In genomic region chr14:24310387-24310665, GRCh38 we compare ENCODE assay signal across 9 cellular contexts. TPM values are rescaled to one million over a fixed set of nuclear protein-coding genes. Genes with fewer than 3 reads are reported as not detected.
DNase-seq lines count a peak whose midpoint lies in the region; ATAC-seq, FAIRE-seq and TF ChIP-seq lines count a peak whose summit lies in the region.
"Had no signal": no experiment of that assay in that cellular context is flagged by ENCODE, and none has a peak within 500 bp of the region (broad histone marks: within the 10 kb centered on the region; RNA-seq: fewer than 3 reads in every experiment).

No MANE protein-coding gene starts in this region.

- no peak for TF ChIP-seq CTCF in glutamatergic neuron (IDR thresholded peaks at IDR 0.05; ENCODE audit: partially characterized antibody, unreplicated experiment)
- TF ChIP-seq CTCF in omental fat pad (IDR thresholded peaks at IDR 0.05): no peak

- H3K27ac ChIP-seq in GM23248 (no peak overlapping the region), small intestine (ENCODE audit: low read depth in 1 of 2, low read length in 1 of 2) (peak overlapping the region; percentile 74 to 83)

- H3F3A ChIP-seq in GM23248 (ENCODE audit: insufficient read depth): peaks cover 8% of the 10 kb centered on the region; the same call in 1 of the 2 replicates

- POLR2A ChIA-PET in activated CD4-positive, alpha-beta memory T cell treated with anti-CD3 and anti-CD28 coated beads for 36 hours (lab: Charles Lee): interaction anchor here (0.6 to 4.6 kb wide), 8 partner anchors 10 to 230 kb away, joined by 3 to 17 read pairs (median 3); partner anchors contain the start of genes DHRS1, NOP9, PSME2 and RABGGTA

- H3K79me2 ChIP-seq in GM23248 (ENCODE audit: insufficient read depth): no peaks in the 10 kb centered on the region

- H3K27me3 ChIP-seq in GM23248 (replicated peaks; ENCODE audit: insufficient read depth): no peaks in the 10 kb centered on the region
- no peaks in the 10 kb centered on the region for H3K27me3 ChIP-seq in small intestine (ENCODE audit: control insufficient read depth in 2 of 2, insufficient read depth in 2 of 2, low read length in 2 of 2)

- WGBS in GM23248 (ENCODE audit: low coverage in 1 of 2, low lambda C conversion rate in 2 of 2, missing lambda C conversion rate in 2 of 2), 2 experiments: 21 to 23% methylated on average over 3 to 4 of the region's 4 CpGs
- WGBS in small intestine, 3 donors: 11 to 21% (median 12%) methylated on average over 4 of the region's 4 CpGs

- H3K4me1 Mint-ChIP-seq in activated CD4-positive, alpha-beta memory T cell treated with anti-CD3 and anti-CD28 coated beads for 36 hours (ENCODE audit: low read depth): peaks cover 64% of the 10 kb centered on the region
- peaks cover 2% of the 10 kb centered on the region for H3K4me1 Mint-ChIP-seq in glutamatergic neuron (ENCODE audit: low read depth, unreplicated experiment)

- H3K9me3 ChIP-seq in GM23248 (ENCODE audit: low read depth): no peaks in the 10 kb centered on the region
- no peaks in the 10 kb centered on the region for H3K9me3 ChIP-seq in small intestine (ENCODE audit: control insufficient read depth, low read depth)

- H3K4me2 ChIP-seq in GM23248 (ENCODE audit: unreplicated experiment): peak overlapping the region; percentile 27

- CTCF ChIA-PET in activated CD4-positive, alpha-beta memory T cell treated with anti-CD3 and anti-CD28 coated beads for 36 hours (lab: Charles Lee): interaction anchor here (0.8 to 9.9 kb wide), 20 partner anchors 11 to 252 kb away, joined by 3 to 235 read pairs (median 6); partner anchors contain the start of genes ADCY4, CBLN3, CHMP4A and DHRS1

- peaks cover 15% of the 10 kb centered on the region for H3K4me1 ChIP-seq in GM23248 (ENCODE audit: insufficient read depth)
- peaks cover 9 to 19% of the 10 kb centered on the region in 2 donors for H3K4me1 ChIP-seq in small intestine (ENCODE audit: control insufficient read depth in 2 of 2, insufficient read depth in 1 of 2, low read depth in 1 of 2, low read length in 1 of 2)

- intact Hi-C loops in activated CD4-positive, alpha-beta memory T cell treated with anti-CD3 and anti-CD28 coated beads for 36 hours (cut with micrococcal nuclease): loop anchor here (1.0 to 5.0 kb wide), 4 partner anchors 22 to 258 kb away; partner anchors contain the start of genes CARMIL3 and TINF2

- peak overlapping the region; percentile 72 for H3K27ac Mint-ChIP-seq in activated CD4-positive, alpha-beta memory T cell treated with anti-CD3 and anti-CD28 coated beads for 36 hours
- peak overlapping the region; percentile 48 for H3K27ac Mint-ChIP-seq in glutamatergic neuron (ENCODE audit: unreplicated experiment)

- H3K9me3 Mint-ChIP-seq in activated CD4-positive, alpha-beta memory T cell treated with anti-CD3 and anti-CD28 coated beads for 36 hours: no peaks in the 10 kb centered on the region
- H3K9me3 Mint-ChIP-seq in glutamatergic neuron (ENCODE audit: unreplicated experiment): peaks cover 4% of the 10 kb centered on the region

- H3K27me3 Mint-ChIP-seq in activated CD4-positive, alpha-beta memory T cell treated with anti-CD3 and anti-CD28 coated beads for 36 hours: no peaks in the 10 kb centered on the region
- peaks cover 16% of the 10 kb centered on the region for H3K27me3 Mint-ChIP-seq in glutamatergic neuron (ENCODE audit: unreplicated experiment)

- ATAC-seq in HG02623 (IDR thresholded peaks at IDR 0.05; ENCODE audit: unreplicated experiment): no peak
- ATAC-seq in HG03342 (IDR thresholded peaks at IDR 0.05; ENCODE audit: unreplicated experiment): no peak
- ATAC-seq in omental fat pad (ENCODE audit: low FRiP score): no peak

- peak overlapping the region; percentile 52; the same call in 1 of the 2 replicates for H3K9ac ChIP-seq in GM23248

- FAIRE-seq in small intestine (lab: Jason Lieb, UNC): no peak

- peak overlapping the region; percentile 79 for H3K4me3 Mint-ChIP-seq in activated CD4-positive, alpha-beta memory T cell treated with anti-CD3 and anti-CD28 coated beads for 36 hours
- H3K4me3 Mint-ChIP-seq in glutamatergic neuron (ENCODE audit: unreplicated experiment): peak overlapping the region; percentile 73

- in situ Hi-C loops in GM23248 (cut with MboI): no loop called here

- no peaks in the 10 kb centered on the region for H3K9me2 ChIP-seq in GM23248 (ENCODE audit: insufficient read depth)

- H4K20me1 ChIP-seq in GM23248 (ENCODE audit: insufficient read depth): no peaks in the 10 kb centered on the region

- H3K36me3 ChIP-seq in GM23248 (ENCODE audit: low read depth) (no peaks in the 10 kb centered on the region), small intestine (ENCODE audit: control insufficient read depth in 2 of 2, insufficient read depth in 2 of 2, low read length in 2 of 2) (peaks cover 11 to 14% of the 10 kb centered on the region in 2 donors)

- H3K36me3 Mint-ChIP-seq in activated CD4-positive, alpha-beta memory T cell treated with anti-CD3 and anti-CD28 coated beads for 36 hours: peaks cover 31% of the 10 kb centered on the region
- H3K36me3 Mint-ChIP-seq in glutamatergic neuron (ENCODE audit: unreplicated experiment): no peaks in the 10 kb centered on the region

- H3K4me3 ChIP-seq in GM23248 (peak overlapping the region; percentile 59; the same call in 1 of the 2 replicates), small intestine (ENCODE audit: low read depth in 1 of 2, low read length in 2 of 2) (peak overlapping the region in 1 of 2 donors; percentile 54)

- DNase-seq in GM23248: no peak
- DNase-seq in activated CD4-positive, alpha-beta memory T cell treated with anti-CD3 and anti-CD28 coated beads for 36 hours: no peak
- no peak for DNase-seq in glutamatergic neuron
- peak; percentile 75 for DNase-seq in small intestine
- no peak for DNase-seq in NCI-H128 (lab: John Stamatoyannopoulos, UW; ENCODE audit: unreplicated experiment)
- DNase-seq in omental fat pad (ENCODE audit: low spot score): no peak

- no peak overlapping the region for H2AFZ ChIP-seq in GM23248

RNA-seq across cellular contexts. Expression of gene LTB4R2, which starts 0.4 kb away (rescaled TPM):
- 3.5 and 6.8 TPM in 2 replicates for total RNA-seq in GM23248 (2014; rRNA removed; shearing (Covaris generic))
- 0.30 and 0.45 TPM in 2 replicates for polyA plus RNA-seq in GM23248 (2016; fragmentation: Nextera tagmentation; extraction: Ambion mirVana)
- total RNA-seq in activated CD4-positive, alpha-beta memory T cell treated with anti-CD3 and anti-CD28 coated beads for 36 hours: 1 to 10 TPM; 9.4 to 9.6 TPM
- total RNA-seq in glutamatergic neuron (ENCODE audit: unreplicated experiment): 8.9 TPM
- 1 to 10 TPM in 2 of 3 donors, under 1 TPM in 1; 0.89 to 2.7 (median 1.9) TPM for polyA plus RNA-seq in small intestine
- total RNA-seq in omental fat pad: 1 to 10 TPM; 4.7 to 9.0 (median 7.9) TPM

RNA-seq across cellular contexts. Expression of gene LTB4R, which starts 1.0 kb away (rescaled TPM):
- 1.4 and 2.4 TPM in 2 replicates for total RNA-seq in GM23248 (2014; rRNA removed; shearing (Covaris generic))
- polyA plus RNA-seq in GM23248 (2016; fragmentation: Nextera tagmentation; extraction: Ambion mirVana): 0.41 and 1.1 TPM in 2 replicates
- 10 to 100 TPM; 15.4 to 16.7 TPM for total RNA-seq in activated CD4-positive, alpha-beta memory T cell treated with anti-CD3 and anti-CD28 coated beads for 36 hours
- 7.1 TPM for total RNA-seq in glutamatergic neuron (ENCODE audit: unreplicated experiment)
- 10 to 100 TPM in 2 of 3 donors, 1 to 10 TPM in 1; 9.8 to 37.0 (median 21.9) TPM for polyA plus RNA-seq in small intestine
- total RNA-seq in omental fat pad: 10 to 100 TPM in 3 of 4 donors, 1 to 10 TPM in 1; 5.0 to 16.7 (median 12.6) TPM

RNA-seq across cellular contexts. Expression of gene CIDEB, which starts 2.5 kb away (rescaled TPM):
- 0.51 and 2.1 TPM in 2 replicates for total RNA-seq in GM23248 (2014; rRNA removed; shearing (Covaris generic))
- polyA plus RNA-seq in GM23248 (2016; fragmentation: Nextera tagmentation; extraction: Ambion mirVana) (1.2 TPM in 2 replicates), small intestine (100 to 1,000 TPM in 2 of 3 donors, 10 to 100 TPM in 1; 31.2 to 273 (median 195) TPM)
- 10 to 100 TPM; 22.6 to 25.8 TPM for total RNA-seq in activated CD4-positive, alpha-beta memory T cell treated with anti-CD3 and anti-CD28 coated beads for 36 hours
- total RNA-seq in glutamatergic neuron (ENCODE audit: unreplicated experiment) (1.8 TPM), omental fat pad (10 to 100 TPM in 3 of 4 donors, 1 to 10 TPM in 1; 9.1 to 23.8 (median 14.3) TPM)
- polyA plus RNA-seq: neural cell had no signal

RNA-seq across cellular contexts. Expression of gene NOP9, which starts 10.7 kb away (rescaled TPM):
- 19.3 and 23.7 TPM in 2 replicates for total RNA-seq in GM23248 (2014; rRNA removed; shearing (Covaris generic))
- polyA plus RNA-seq in GM23248 (2016; fragmentation: Nextera tagmentation; extraction: Ambion mirVana) (2.5 and 2.6 TPM in 2 replicates), small intestine (10 to 100 TPM in 2 of 3 donors, 1 to 10 TPM in 1; 9.7 to 22.5 (median 14.3) TPM)
- 10 to 100 TPM; 30.7 to 30.9 TPM for total RNA-seq in activated CD4-positive, alpha-beta memory T cell treated with anti-CD3 and anti-CD28 coated beads for 36 hours
- total RNA-seq in glutamatergic neuron (ENCODE audit: unreplicated experiment) (29.2 TPM), omental fat pad (10 to 100 TPM; 13.9 to 22.2 (median 17.8) TPM)

RNA-seq across cellular contexts. Expression of gene DHRS1, which starts 10.7 kb away (rescaled TPM):
- total RNA-seq in GM23248 (2014; rRNA removed; shearing (Covaris generic)): 12.8 and 32.1 TPM in 2 replicates
- polyA plus RNA-seq in GM23248 (2016; fragmentation: Nextera tagmentation; extraction: Ambion mirVana) (31.0 and 34.7 TPM in 2 replicates), small intestine (10 to 100 TPM; 45.2 to 95.7 (median 68.6) TPM)
- total RNA-seq in activated CD4-positive, alpha-beta memory T cell treated with anti-CD3 and anti-CD28 coated beads for 36 hours: 10 to 100 TPM; 14.7 to 14.9 TPM
- total RNA-seq in glutamatergic neuron (ENCODE audit: unreplicated experiment) (25.1 TPM), omental fat pad (10 to 100 TPM; 14.3 to 42.5 (median 23.7) TPM)
